Comparison of ENCODE assay signal across 15 cellular contexts in genomic region chr3:63588897-63589296, GRCh38.
"Had no signal": no experiment of that assay in that cellular context is flagged by ENCODE, and none has a peak within 500 bp of the region (broad histone marks: within the 10 kb centered on the region; RNA-seq: fewer than 3 reads in every experiment).

No MANE protein-coding gene starts in this region.

- H3K27me3 ChIP-seq: cardiac muscle cell, sigmoid colon, suprapubic skin had no signal

- H3K9me3 ChIP-seq: psoas muscle had no signal

- FAIRE-seq: astrocyte, frontal cortex, kidney had no signal

- ATAC-seq: activated CD8-positive, alpha-beta T cell treated with anti-CD3 and anti-CD28 coated beads for 36 hours; activated naive CD8-positive, alpha-beta T cell treated with anti-CD3 and anti-CD28 coated beads, Interleukin-2, amount 50 U/mL, for 24 hours; left ventricle myocardium superior; psoas muscle; stimulated activated naive CD8-positive, alpha-beta T cell treated with anti-CD3 and anti-CD28 coated beads, Interleukin-15, Interleukin-2, amounts not matched to agents 100 U/mL and 50 U/mL, for 24 hours had no signal

- H3K4me1 ChIP-seq: psoas muscle, sigmoid colon, suprapubic skin had no signal

- H3K36me3 ChIP-seq: cardiac muscle cell, sigmoid colon, suprapubic skin had no signal

- H3K4me3 ChIP-seq: cardiac muscle cell, psoas muscle, sigmoid colon, suprapubic skin had no signal

- DNase-seq: activated CD8-positive, alpha-beta T cell treated with anti-CD3 and anti-CD28 coated beads for 36 hours; activated naive CD4-positive, alpha-beta T cell treated with Interleukin-2 at 50 U/mL for 16 hours; activated naive CD8-positive, alpha-beta T cell treated with anti-CD3 and anti-CD28 coated beads, Interleukin-2, amount 50 U/mL, for 24 hours; kidney; left ventricle myocardium superior; mesenchymal stem cell; nephron progenitor cell; psoas muscle; sigmoid colon; stimulated activated CD4-positive, alpha-beta T cell treated with anti-CD3 and anti-CD28 coated beads, Interleukin-12 subunit alpha, Interleukin-12 subunit beta, amount 100 ng/mL, for 4 hours; stimulated activated naive CD8-positive, alpha-beta T cell treated with anti-CD3 and anti-CD28 coated beads, Interleukin-15, Interleukin-2, amounts not matched to agents 100 U/mL and 50 U/mL, for 24 hours had no signal

- H3K27ac ChIP-seq: cardiac muscle cell, psoas muscle, sigmoid colon, suprapubic skin had no signal
